Comparison of ENCODE assay signal across 10 cellular contexts in the genomic region with DNA sequence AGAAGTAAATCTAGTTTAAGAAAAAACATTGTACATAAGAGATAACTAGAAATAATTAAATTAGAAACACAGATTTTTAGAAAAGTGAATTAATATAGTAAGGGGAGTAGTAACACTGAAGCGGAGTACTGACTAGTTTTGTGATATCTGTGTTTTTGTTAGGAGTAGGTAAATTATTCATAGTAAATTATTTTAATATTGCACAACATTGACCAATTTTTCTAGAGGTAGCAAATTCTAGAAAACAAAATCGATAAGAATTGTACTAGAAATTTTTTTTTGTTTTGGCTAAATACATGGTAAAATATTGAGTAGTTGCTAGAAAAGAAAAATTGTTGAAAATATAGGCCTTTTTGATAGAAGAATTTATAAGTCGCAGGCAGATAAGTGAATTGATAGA.
DNase-seq lines count a peak whose midpoint lies in the region; ATAC-seq, FAIRE-seq and TF ChIP-seq lines count a peak whose summit lies in the region.
"Had no signal": no experiment of that assay in that cellular context is flagged by ENCODE, and none has a peak within 500 bp of the region (broad histone marks: within the 10 kb centered on the region; RNA-seq: fewer than 3 reads in every experiment).

No MANE protein-coding gene starts in this region.

- H3K9ac ChIP-seq in astrocyte (ENCODE audit: low read length): no peak overlapping the region
- no peak overlapping the region for H3K9ac ChIP-seq in MM.1S (ENCODE audit: low read length)

- H3K27ac Mint-ChIP-seq in astrocyte (ENCODE audit: unreplicated experiment): no peak overlapping the region
- H3K27ac Mint-ChIP-seq in immature natural killer cell: peak overlapping the region in 4 of 6 donors; percentile 10 to 64 (median 48)
- H3K27ac Mint-ChIP-seq in stimulated activated naive B cell treated with anti-CD40 and anti-IgM and Interleukin-4, amounts not matched to agents 10 μg/mL and 1 μg/mL and 100 μg/mL, for 72 hours: no peak overlapping the region
- H3K27ac Mint-ChIP-seq: activated naive CD8-positive, alpha-beta T cell had no signal

- H3K9me3 Mint-ChIP-seq in astrocyte (ENCODE audit: unreplicated experiment): no peaks in the 10 kb centered on the region
- no peaks in the 10 kb centered on the region for H3K9me3 Mint-ChIP-seq in immature natural killer cell
- H3K9me3 Mint-ChIP-seq in stimulated activated naive B cell treated with anti-CD40 and anti-IgM and Interleukin-4, amounts not matched to agents 10 μg/mL and 1 μg/mL and 100 μg/mL, for 72 hours: no peaks in the 10 kb centered on the region

- DNase-seq in cardiac muscle cell (ENCODE audit: low read depth in 1 of 2, low spot score in 1 of 2): no peak
- no peak for DNase-seq in right atrium auricular region (ENCODE audit: low spot score)
- DNase-seq in astrocyte (ENCODE audit: low read depth): no peak
- DNase-seq in immature natural killer cell: no peak
- DNase-seq in stimulated activated naive B cell treated with anti-CD40 and anti-IgM and Interleukin-4, amounts not matched to agents 10 μg/mL and 1 μg/mL and 100 μg/mL, for 72 hours: no peak
- DNase-seq in RCC 7860 (ENCODE audit: low spot score): no peak
- DNase-seq in glomerular visceral epithelial cell (ENCODE audit: extremely low spot score): no peak
- no peak for DNase-seq in MM.1S
- DNase-seq: sigmoid colon had no signal

- H2AFZ ChIP-seq in astrocyte (ENCODE audit: low read depth, low read length): no peak overlapping the region
- no peak overlapping the region for H2AFZ ChIP-seq in MM.1S (ENCODE audit: low read length)

- H3K27me3 ChIP-seq in cardiac muscle cell (no peaks in the 10 kb centered on the region), right atrium auricular region (no peaks in the 10 kb centered on the region), astrocyte (ENCODE audit: insufficient read depth, low read length) (no peaks in the 10 kb centered on the region), MM.1S (replicated peaks; ENCODE audit: insufficient read depth, low read length) (no peaks in the 10 kb centered on the region)
- H3K27me3 ChIP-seq: sigmoid colon had no signal

- H3K27me3 Mint-ChIP-seq in astrocyte (ENCODE audit: low read depth, unreplicated experiment): no peaks in the 10 kb centered on the region
- H3K27me3 Mint-ChIP-seq in immature natural killer cell (ENCODE audit: low read depth in 3 of 3): no peaks in the 10 kb centered on the region
- no peaks in the 10 kb centered on the region for H3K27me3 Mint-ChIP-seq in stimulated activated naive B cell treated with anti-CD40 and anti-IgM and Interleukin-4, amounts not matched to agents 10 μg/mL and 1 μg/mL and 100 μg/mL, for 72 hours
- H3K27me3 Mint-ChIP-seq: activated naive CD8-positive, alpha-beta T cell had no signal

- H3K36me3 Mint-ChIP-seq in astrocyte (ENCODE audit: low read depth, unreplicated experiment): peaks cover 4% of the 10 kb centered on the region
- H3K36me3 Mint-ChIP-seq in immature natural killer cell: peaks cover 0 to 7% (median 0%) of the 10 kb centered on the region in 3 donors
- peaks cover 16 to 17% of the 10 kb centered on the region in 2 donors for H3K36me3 Mint-ChIP-seq in stimulated activated naive B cell treated with anti-CD40 and anti-IgM and Interleukin-4, amounts not matched to agents 10 μg/mL and 1 μg/mL and 100 μg/mL, for 72 hours

- H3K4me1 Mint-ChIP-seq in astrocyte (ENCODE audit: low read depth, unreplicated experiment): peaks cover 22% of the 10 kb centered on the region
- peaks cover 52 to 87% of the 10 kb centered on the region in 2 donors for H3K4me1 Mint-ChIP-seq in immature natural killer cell
- H3K4me1 Mint-ChIP-seq in stimulated activated naive B cell treated with anti-CD40 and anti-IgM and Interleukin-4, amounts not matched to agents 10 μg/mL and 1 μg/mL and 100 μg/mL, for 72 hours: peaks cover 21 to 36% of the 10 kb centered on the region in 2 donors

- no peaks in the 10 kb centered on the region for H3K9me3 ChIP-seq in cardiac muscle cell (ENCODE audit: low read depth)
- H3K9me3 ChIP-seq in right atrium auricular region: no peaks in the 10 kb centered on the region
- H3K9me3 ChIP-seq in astrocyte (ENCODE audit: insufficient read depth, low read depth, low read length): no peaks in the 10 kb centered on the region
- no peaks in the 10 kb centered on the region for H3K9me3 ChIP-seq in MM.1S (replicated peaks; ENCODE audit: insufficient read depth, low read length)
- H3K9me3 ChIP-seq: sigmoid colon had no signal

- H3K4me2 ChIP-seq in astrocyte (ENCODE audit: low read length) (peak overlapping the region; percentile 91), MM.1S (ENCODE audit: low read depth, low read length) (no peak overlapping the region)

- H3K4me1 ChIP-seq in cardiac muscle cell (ENCODE audit: low read depth): peaks cover 23% of the 10 kb centered on the region
- peaks cover 0 to 64% of the 10 kb centered on the region in 2 donors for H3K4me1 ChIP-seq in right atrium auricular region
- peaks cover 3% of the 10 kb centered on the region for H3K4me1 ChIP-seq in astrocyte (ENCODE audit: insufficient read depth, low read length)
- no peaks in the 10 kb centered on the region; the same call in 1 of the 2 replicates for H3K4me1 ChIP-seq in MM.1S (ENCODE audit: low read length)

- H3K79me2 ChIP-seq in astrocyte (ENCODE audit: insufficient read depth, low read length) (peaks cover 85% of the 10 kb centered on the region), MM.1S (ENCODE audit: low read length) (no peaks in the 10 kb centered on the region)

- no peaks in the 10 kb centered on the region for H3F3A ChIP-seq in MM.1S (ENCODE audit: insufficient read depth, low read length)

- peak overlapping the region; percentile 85 for H3K4me3 ChIP-seq in cardiac muscle cell
- H3K4me3 ChIP-seq in right atrium auricular region: peak overlapping the region in 1 of 2 donors; percentile 47
- H3K4me3 ChIP-seq in astrocyte (ENCODE audit: insufficient read depth, low read depth, low read length): peak overlapping the region; percentile 74
- H3K4me3 ChIP-seq in MM.1S (ENCODE audit: low read length): no peak overlapping the region

- H4K20me1 ChIP-seq in astrocyte (ENCODE audit: insufficient read depth, low read length): peaks cover 19% of the 10 kb centered on the region
- no peaks in the 10 kb centered on the region for H4K20me1 ChIP-seq in MM.1S (ENCODE audit: insufficient read depth, low read length)

- H3K4me3 Mint-ChIP-seq in astrocyte (ENCODE audit: unreplicated experiment) (peak overlapping the region; percentile 83), immature natural killer cell (peak overlapping the region in 4 of 5 donors; percentile 13 to 62 (median 28))
- H3K4me3 Mint-ChIP-seq in stimulated activated naive B cell treated with anti-CD40 and anti-IgM and Interleukin-4, amounts not matched to agents 10 μg/mL and 1 μg/mL and 100 μg/mL, for 72 hours: peak overlapping the region; percentile 32 to 62
- H3K4me3 Mint-ChIP-seq: activated naive CD8-positive, alpha-beta T cell had no signal

- no peak for ATAC-seq in stimulated activated naive B cell treated with anti-CD40 and anti-IgM and Interleukin-4, amounts not matched to agents 10 μg/mL and 1 μg/mL and 100 μg/mL, for 72 hours (replicated peaks)

- H3K27ac ChIP-seq in cardiac muscle cell: no peak overlapping the region
- H3K27ac ChIP-seq in right atrium auricular region: no peak overlapping the region
- H3K27ac ChIP-seq in astrocyte (ENCODE audit: low read depth, low read length): no peak overlapping the region
- H3K27ac ChIP-seq in MM.1S (ENCODE audit: low read length): no peak overlapping the region
- H3K27ac ChIP-seq: sigmoid colon had no signal

- TF ChIP-seq CTCF in cardiac muscle cell (IDR thresholded peaks at IDR 0.05; ENCODE audit: low read depth, low read length) (no peak), right atrium auricular region (IDR thresholded peaks at IDR 0.05) (no peak), astrocyte (IDR thresholded peaks at IDR 0.05; ENCODE audit: insufficient read depth, low read depth, low read length) (no peak), MM.1S (IDR thresholded peaks at IDR 0.05; ENCODE audit: low read length) (no peak)

- FAIRE-seq in astrocyte (lab: Jason Lieb, UNC) (no peak), RCC 7860 (lab: Jason Lieb, UNC) (no peak)

- no peaks in the 10 kb centered on the region for H3K9me2 ChIP-seq in MM.1S (replicated peaks; ENCODE audit: insufficient read depth, low read length)

- H3K36me3 ChIP-seq in cardiac muscle cell: peaks cover 4% of the 10 kb centered on the region
- H3K36me3 ChIP-seq in right atrium auricular region: no peaks in the 10 kb centered on the region
- no peaks in the 10 kb centered on the region for H3K36me3 ChIP-seq in astrocyte (ENCODE audit: insufficient read depth, low read length)
- H3K36me3 ChIP-seq in MM.1S (replicated peaks; ENCODE audit: insufficient read depth, low read length): no peaks in the 10 kb centered on the region
- H3K36me3 ChIP-seq: sigmoid colon had no signal

Comparison
In these comparisons a context has a peak if more than half of its experiments do, and no peak if none do; other contexts are left out.
1. H3K27ac Mint-ChIP-seq: peak in immature natural killer cell (4 of 6); none in astrocyte (single experiment) and stimulated activated naive B cell treated with anti-CD40 and anti-IgM and Interleukin-4, amounts not matched to agents 10 μg/mL and 1 μg/mL and 100 μg/mL, for 72 hours (single experiment).
2. H3K4me3 Mint-ChIP-seq: peak in every context shown above with its lines; median percentile 83 in astrocyte; 47 in stimulated activated naive B cell treated with anti-CD40 and anti-IgM and Interleukin-4, amounts not matched to agents 10 μg/mL and 1 μg/mL and 100 μg/mL, for 72 hours; 28 in immature natural killer cell.